In genomic region chr13:52010890-52011689, GRCh38 we compare ENCODE assay signal across 8 cellular contexts. TPM values are rescaled to one million over a fixed set of nuclear protein-coding genes. Genes with fewer than 3 reads are reported as not detected.
DNase-seq lines count a peak whose midpoint lies in the region; ATAC-seq and TF ChIP-seq lines count a peak whose summit lies in the region.

Gene ATP7B (minus strand): TSS chr13:52011450. CDS start chr13:52011337, 113 bp downstream.

- H3K36me3 Mint-ChIP-seq in activated B cell treated with CpG ODN at 0.5 μM for 24 hours (ENCODE audit: low read depth) = peaks cover 13% of the 10 kb centered on the region
- peaks cover 23% of the 10 kb centered on the region for H3K36me3 Mint-ChIP-seq in endodermal cell (ENCODE audit: low read depth)

- CTCF ChIA-PET in activated B cell treated with CpG ODN at 0.5 μM for 24 hours (lab: Charles Lee) = no interaction called here

- H3K36me3 ChIP-seq in endodermal cell (ENCODE audit: control insufficient read depth, insufficient read depth, low read length) (peaks cover 4% of the 10 kb centered on the region), mucosa of rectum (ENCODE audit: control insufficient read depth in 2 of 2, insufficient read depth in 2 of 2, low read length in 2 of 2) (no peaks in the 10 kb centered on the region), stomach smooth muscle (ENCODE audit: control insufficient read depth in 2 of 2, insufficient read depth in 2 of 2, low read length in 2 of 2) (no peaks in the 10 kb centered on the region)

- H3K4me1 ChIP-seq in endodermal cell (ENCODE audit: control insufficient read depth, insufficient read depth, low read length) (no peaks in the 10 kb centered on the region), mucosa of rectum (ENCODE audit: control insufficient read depth in 2 of 2, insufficient read depth in 2 of 2, low read length in 2 of 2) (peaks cover 11 to 15% of the 10 kb centered on the region in 2 donors), stomach smooth muscle (ENCODE audit: control insufficient read depth, insufficient read depth, low read length) (peaks cover 9% of the 10 kb centered on the region)

- POLR2A ChIA-PET in activated B cell treated with CpG ODN at 0.5 μM for 24 hours (lab: Charles Lee) = interaction anchor here (1.6 kb wide), 1 partner anchor 558 kb away, joined by 5 read pairs; the partner anchor contains the start of gene INTS6

- peak within 1 kb of the TSS; percentile 89 for H3K27ac Mint-ChIP-seq in activated B cell treated with CpG ODN at 0.5 μM for 24 hours
- peak within 1 kb of the TSS; percentile 98 for H3K27ac Mint-ChIP-seq in endodermal cell

- peak within 1 kb of the TSS; percentile 87 for H3K9ac ChIP-seq in endodermal cell (ENCODE audit: extremely low read depth, low read length, poor library complexity, severe bottlenecking)
- H3K9ac ChIP-seq in mucosa of rectum (ENCODE audit: low read depth in 1 of 2, low read length in 2 of 2) = peak within 1 kb of the TSS; percentile 81 to 85
- peak within 1 kb of the TSS; percentile 85 to 86 for H3K9ac ChIP-seq in stomach smooth muscle (ENCODE audit: low read length in 2 of 2)

- no peak for TF ChIP-seq CTCF in GM13977 (IDR thresholded peaks at IDR 0.05; ENCODE audit: extremely low read depth, insufficient read depth, missing control alignments)
- TF ChIP-seq CTCF in activated B cell treated with CpG ODN at 0.5 μM for 24 hours (IDR thresholded peaks at IDR 0.05) = no peak
- peak; percentile 49 for TF ChIP-seq CTCF in endodermal cell (conservative IDR thresholded peaks at IDR 0.05)

- WGBS in endodermal cell (ENCODE audit: insufficient coverage in 1 of 2, insufficient read length in 1 of 2), 2 experiments = 3 to 6% methylated on average over 6 to 49 of the region's 49 CpGs

- H3K4me3 ChIP-seq in endodermal cell (ENCODE audit: low read length) (peak within 1 kb of the TSS; percentile 98), mucosa of rectum (ENCODE audit: low read length in 2 of 2) (peak within 1 kb of the TSS; percentile 87 to 94), stomach smooth muscle (ENCODE audit: low read length in 2 of 2) (peak within 1 kb of the TSS; percentile 94 to 99)

- H3K27me3 ChIP-seq in endodermal cell (ENCODE audit: control insufficient read depth, insufficient read depth, low read length, poor library complexity, severe bottlenecking) (peaks cover 15% of the 10 kb centered on the region), mucosa of rectum (ENCODE audit: control insufficient read depth in 2 of 2, insufficient read depth in 2 of 2, low read length in 2 of 2) (no peaks in the 10 kb centered on the region), stomach smooth muscle (ENCODE audit: control insufficient read depth in 1 of 2, insufficient read depth in 2 of 2, low read length in 2 of 2) (no peaks in the 10 kb centered on the region)

- DNase-seq in GM13977 (ENCODE audit: low spot score) (peak; percentile 39), HK-2 (ENCODE audit: unreplicated experiment) (peak; percentile 21), activated B cell treated with CpG ODN at 0.5 μM for 24 hours (no peak), endodermal cell (peak; percentile 85), NAMALWA (ENCODE audit: low spot score) (no peak)
- no peak for DNase-seq in activated CD4-positive, CD25-positive, alpha-beta regulatory T cell treated with anti-CD3 and anti-CD28 coated beads, Interleukin-2, amount 50 U/mL, for 72 hours

- H3K9me3 Mint-ChIP-seq in activated B cell treated with CpG ODN at 0.5 μM for 24 hours = no peaks in the 10 kb centered on the region
- H3K9me3 Mint-ChIP-seq in endodermal cell = peaks cover 14% of the 10 kb centered on the region

- intact Hi-C loops in activated B cell treated with CpG ODN at 0.5 μM for 24 hours (cut with micrococcal nuclease) = no loop called here

- H3K9me3 ChIP-seq in endodermal cell (ENCODE audit: control insufficient read depth, low read length) = peaks cover 20% of the 10 kb centered on the region
- no peaks in the 10 kb centered on the region for H3K9me3 ChIP-seq in mucosa of rectum (ENCODE audit: control insufficient read depth in 2 of 2, low read length in 2 of 2)
- H3K9me3 ChIP-seq in stomach smooth muscle (ENCODE audit: control insufficient read depth in 2 of 2, low read length in 2 of 2) = no peaks in the 10 kb centered on the region

- H3K4me3 Mint-ChIP-seq in activated B cell treated with CpG ODN at 0.5 μM for 24 hours (peak within 1 kb of the TSS; percentile 99), endodermal cell (peak within 1 kb of the TSS; percentile 93)

- ATAC-seq in activated B cell treated with CpG ODN at 0.5 μM for 24 hours (ENCODE audit: low read depth) = no peak

- H3K27ac ChIP-seq in endodermal cell (ENCODE audit: low read depth, low read length) (peak within 1 kb of the TSS; percentile 27), mucosa of rectum (ENCODE audit: low read depth in 2 of 2, low read length in 2 of 2) (peak within 1 kb of the TSS; percentile 73 to 77), stomach smooth muscle (ENCODE audit: low read length) (peak within 1 kb of the TSS; percentile 25)

- in situ Hi-C loops in GM13977 (cut with MboI; ENCODE audit: low pct_unique_long_range_greater_than_20kb, low sequenced_read_pairs, unreplicated experiment) = no loop called here

- H3K27me3 Mint-ChIP-seq in activated B cell treated with CpG ODN at 0.5 μM for 24 hours (peaks cover 20% of the 10 kb centered on the region), endodermal cell (ENCODE audit: insufficient read depth) (peaks cover 24% of the 10 kb centered on the region)

- H3K4me1 Mint-ChIP-seq in activated B cell treated with CpG ODN at 0.5 μM for 24 hours (peaks cover 19% of the 10 kb centered on the region), endodermal cell (peaks cover 10% of the 10 kb centered on the region)

RNA-seq across cellular contexts. Expression of gene ATP7B, which starts in this region (rescaled TPM):
- total RNA-seq in activated B cell treated with CpG ODN at 0.5 μM for 24 hours (0.29 and 0.40 TPM in 2 replicates), endodermal cell (10 to 100 TPM; 20.4 to 29.2 TPM)
- 9.8 TPM for polyA plus RNA-seq in endodermal cell (2013, experiment 1 of 2)
- polyA plus RNA-seq in endodermal cell (2013, experiment 2 of 2) = 7.5 TPM

Comparison
In these comparisons a context has a peak if more than half of its experiments do, and no peak if none do; other contexts are left out.
1. RNA of gene ATP7B (total RNA-seq): 20.4 to 29.2 TPM in endodermal cell; 0.29 to 0.40 TPM in activated B cell treated with CpG ODN at 0.5 μM for 24 hours; every median in the first group is over 10 times any median in the second.
2. DNase-seq: peak in GM13977 (single experiment), HK-2 (single experiment) and endodermal cell (single experiment); none in activated B cell treated with CpG ODN at 0.5 μM for 24 hours (single experiment), activated CD4-positive, CD25-positive, alpha-beta regulatory T cell treated with anti-CD3 and anti-CD28 coated beads, Interleukin-2, amount 50 U/mL, for 72 hours (single experiment) and NAMALWA (single experiment).
3. H3K27ac ChIP-seq: peak in every context shown above with its lines; median percentile 75 in mucosa of rectum; 27 in endodermal cell; 25 in stomach smooth muscle.
4. Peak in every context shown above with its lines, with median percentiles within 50 percentile points of each other: H3K4me3 ChIP-seq and H3K9ac ChIP-seq.